17 cellular contexts compared by ENCODE assay signal in genomic region chr2:8009010-8009597, GRCh38.
DNase-seq lines count a peak whose midpoint lies in the region; ATAC-seq and TF ChIP-seq lines count a peak whose summit lies in the region.
"Had no signal": no experiment of that assay in that cellular context is flagged by ENCODE, and none has a peak within 500 bp of the region (broad histone marks: within the 10 kb centered on the region; RNA-seq: fewer than 3 reads in every experiment).

No MANE protein-coding gene starts in this region.

- H3K4me1 ChIP-seq in BE2C (0 out of 2 replicates have a peak, but pooled peaks cover 4% of the 10 kb centered on the region), mucosa of descending colon (ENCODE audit: low read depth) (no peaks in the 10 kb centered on the region)

- H3K36me3 ChIP-seq in BE2C (no peaks in the 10 kb centered on the region), mucosa of descending colon (ENCODE audit: low read depth) (no peaks in the 10 kb centered on the region)
- H3K36me3 ChIP-seq: BLaER1, gastroesophageal sphincter, stomach had no signal

- no peak overlapping the region for H3K4me3 ChIP-seq in BE2C (ENCODE audit: low read depth, low read length)
- H3K4me3 ChIP-seq in mucosa of descending colon: no peak overlapping the region
- H3K4me3 ChIP-seq: BLaER1, gastroesophageal sphincter, stomach had no signal

- in situ Hi-C loops in KBM-7 (cut with MboI; ENCODE audit: low pct_unique_long_range_greater_than_20kb, low sequenced_read_pairs): no loop called here

- intact Hi-C loops in mucosa of descending colon (cut with DNase I, micrococcal nuclease): no loop called here

- TF ChIP-seq CTCF in BE2C (IDR thresholded peaks at IDR 0.05; ENCODE audit: low read depth, low read length) (no peak), mucosa of descending colon (IDR thresholded peaks at IDR 0.05) (no peak)

- DNase-seq in BE2C (peak; percentile 29), KBM-7 (peak; percentile 9), amniotic epithelial cell (ENCODE audit: low read depth) (peak; percentile 14), mucosa of descending colon (no peak), NCI-H146 treated with DMSO at 0.1 percent for 48 hours (lab: John Stamatoyannopoulos, UW; ENCODE audit: unreplicated experiment) (no peak), Ammon's horn (ENCODE audit: low spot score) (no peak)
- DNase-seq in activated CD8-positive, alpha-beta memory T cell treated with anti-CD3 and anti-CD28 coated beads for 24 hours: no peak
- DNase-seq: activated CD8-positive, alpha-beta memory T cell treated with anti-CD3 and anti-CD28 coated beads, Interleukin-2, amount 50 U/mL, for 48 hours; activated naive CD4-positive, alpha-beta T cell treated with anti-CD3 and anti-CD28 coated beads, Interleukin-2, amount 10 ng/mL, durations not matched to agents 7 days and 5 days; DND-41; immature natural killer cell; NCI-H2227 treated with DMSO at 0.1 percent for 48 hours; stomach; SW 1271 had no signal

- ATAC-seq in mucosa of descending colon (peak; percentile 25), HG03280 (IDR thresholded peaks at IDR 0.05; ENCODE audit: unreplicated experiment) (no peak)
- ATAC-seq: gastroesophageal sphincter had no signal

- no peaks in the 10 kb centered on the region for H3K27me3 ChIP-seq in BE2C
- H3K27me3 ChIP-seq: BLaER1, gastroesophageal sphincter, stomach had no signal

- no peaks in the 10 kb centered on the region for H3K9me3 ChIP-seq in BE2C
- H3K9me3 ChIP-seq in mucosa of descending colon: no peaks in the 10 kb centered on the region
- H3K9me3 ChIP-seq: BLaER1, gastroesophageal sphincter, stomach had no signal

Comparison
In these comparisons a context has a peak if more than half of its experiments do, and no peak if none do; other contexts are left out.
1. DNase-seq: peak in BE2C (single experiment), KBM-7 (single experiment) and amniotic epithelial cell (single experiment); none in mucosa of descending colon (0 of 3), NCI-H146 treated with DMSO at 0.1 percent for 48 hours (single experiment), activated CD8-positive, alpha-beta memory T cell treated with anti-CD3 and anti-CD28 coated beads for 24 hours (single experiment) and Ammon's horn (single experiment).